16 cellular contexts compared by ENCODE assay signal in the genomic region with DNA sequence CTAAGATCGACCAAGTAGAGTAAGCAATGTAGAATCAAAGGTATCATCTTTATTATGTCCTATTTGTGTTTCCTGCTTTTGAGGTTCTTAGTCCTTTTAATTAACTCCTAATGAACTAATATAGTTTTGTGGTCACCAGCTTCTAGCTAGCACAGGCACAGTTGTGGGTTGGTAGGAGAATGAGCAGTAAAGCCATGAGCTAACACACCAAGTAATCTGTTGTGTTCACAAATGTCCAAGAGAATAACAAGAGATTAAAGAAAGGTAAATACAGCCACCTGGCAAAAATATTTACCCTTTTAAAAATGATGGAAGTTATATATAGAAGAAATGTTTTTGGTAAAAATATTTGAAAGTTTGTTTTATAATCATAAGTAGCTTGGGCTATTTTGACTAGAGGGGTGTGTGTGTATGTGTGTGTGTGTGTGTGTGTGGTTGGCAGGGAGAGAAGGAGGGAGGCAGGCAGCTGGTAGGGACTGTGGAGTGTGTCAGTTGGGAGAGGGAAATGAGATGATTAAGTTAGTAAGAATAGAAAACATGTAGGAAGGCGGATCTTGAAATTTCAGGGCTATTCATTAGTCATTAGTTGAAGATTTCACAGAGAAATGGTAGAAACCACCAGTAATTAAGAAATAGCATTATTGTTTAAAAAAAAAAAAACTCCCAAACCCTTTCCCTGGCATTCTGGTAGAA.
DNase-seq lines count a peak whose midpoint lies in the region; ATAC-seq and TF ChIP-seq lines count a peak whose summit lies in the region.
"Had no signal": no experiment of that assay in that cellular context is flagged by ENCODE, and none has a peak within 500 bp of the region (broad histone marks: within the 10 kb centered on the region; RNA-seq: fewer than 3 reads in every experiment).

No MANE protein-coding gene starts in this region.

- peaks cover 21 to 70% (median 46%) of the 10 kb centered on the region in 4 donors for H3K4me1 ChIP-seq in stomach

- no peaks in the 10 kb centered on the region for H3K4me1 Mint-ChIP-seq in activated T-helper 2 cell treated with anti-CD3 and anti-CD28 coated beads, Interferon-gamma antibody, Interleukin-2, Interleukin-4, amounts not matched to agents 10 μg/mL and 5 μg/mL and 100 μg/mL, durations not matched to agents 14 hours and 24 hours and 36 hours (ENCODE audit: low read depth)

- no peaks in the 10 kb centered on the region for H3K36me3 ChIP-seq in stomach
- H3K36me3 ChIP-seq: upper lobe of right lung had no signal

- H3K27me3 ChIP-seq in stomach: no peaks in the 10 kb centered on the region
- H3K27me3 ChIP-seq: upper lobe of right lung had no signal

- H3K36me3 Mint-ChIP-seq in activated T-helper 2 cell treated with anti-CD3 and anti-CD28 coated beads, Interferon-gamma antibody, Interleukin-2, Interleukin-4, amounts not matched to agents 10 μg/mL and 5 μg/mL and 100 μg/mL, durations not matched to agents 14 hours and 24 hours and 36 hours (ENCODE audit: low read depth): no peaks in the 10 kb centered on the region

- no peak for TF ChIP-seq POLR2A in stomach (IDR thresholded peaks at IDR 0.05)

- DNase-seq in NCI-H2107 treated with DMSO at 0.1 percent for 48 hours (lab: John Stamatoyannopoulos, UW; ENCODE audit: unreplicated experiment) (peak; percentile 13), NCI-H2107 (lab: John Stamatoyannopoulos, UW) (no peak), fibroblast of the aortic adventitia (ENCODE audit: low read depth) (peak; percentile 64), stomach (no peak)
- DNase-seq in activated T-helper 2 cell treated with anti-CD3 and anti-CD28 coated beads, Interferon-gamma antibody, Interleukin-2, Interleukin-4, amounts not matched to agents 10 μg/mL and 5 μg/mL and 100 μg/mL, durations not matched to agents 14 hours and 24 hours and 36 hours (ENCODE audit: low spot score): no peak
- DNase-seq in activated CD4-positive, alpha-beta T cell treated with anti-CD3 and anti-CD28 coated beads, Interleukin-2, amount 50 U/mL, for 1 hour: no peak
- DNase-seq: AML-193, amniotic stem cell, H9, right cardiac atrium, T-helper 2 cell, upper lobe of right lung had no signal

- H3K4me3 Mint-ChIP-seq in activated T-helper 2 cell treated with anti-CD3 and anti-CD28 coated beads, Interferon-gamma antibody, Interleukin-2, Interleukin-4, amounts not matched to agents 10 μg/mL and 5 μg/mL and 100 μg/mL, durations not matched to agents 14 hours and 24 hours and 36 hours (ENCODE audit: low read depth): no peak overlapping the region
- H3K4me3 Mint-ChIP-seq: H9, memory B cell had no signal

- no peak for ATAC-seq in GM18868 (IDR thresholded peaks at IDR 0.05; ENCODE audit: unreplicated experiment)
- ATAC-seq: esophagus mucosa, upper lobe of right lung had no signal

- TF ChIP-seq CTCF in VCaP (conservative IDR thresholded peaks at IDR 0.05) (no peak), fibroblast of the aortic adventitia (IDR thresholded peaks at IDR 0.05; ENCODE audit: insufficient read depth, low read length) (no peak), stomach (IDR thresholded peaks at IDR 0.05) (no peak)

- peaks cover 6% of the 10 kb centered on the region for H3K27me3 Mint-ChIP-seq in activated T-helper 2 cell treated with anti-CD3 and anti-CD28 coated beads, Interferon-gamma antibody, Interleukin-2, Interleukin-4, amounts not matched to agents 10 μg/mL and 5 μg/mL and 100 μg/mL, durations not matched to agents 14 hours and 24 hours and 36 hours (ENCODE audit: low read depth)
- H3K27me3 Mint-ChIP-seq: memory B cell had no signal

- TF ChIP-seq EP300 in stomach (IDR thresholded peaks at IDR 0.05): no peak

- intact Hi-C loops in stomach (cut with DNase I; ENCODE audit: low total_unique reads): no loop called here
- intact Hi-C loops in activated T-helper 2 cell treated with anti-CD3 and anti-CD28 coated beads, Interferon-gamma antibody, Interleukin-2, Interleukin-4, amounts not matched to agents 10 μg/mL and 5 μg/mL and 100 μg/mL, durations not matched to agents 14 hours and 24 hours and 36 hours (cut with micrococcal nuclease): no loop called here

- H3K27ac ChIP-seq in VCaP: peak overlapping the region; percentile 84
- H3K27ac ChIP-seq in stomach: peak overlapping the region in 3 of 5 donors; percentile 22 to 48 (median 25)
- H3K27ac ChIP-seq: upper lobe of right lung had no signal

- H3K9me3 Mint-ChIP-seq in activated T-helper 2 cell treated with anti-CD3 and anti-CD28 coated beads, Interferon-gamma antibody, Interleukin-2, Interleukin-4, amounts not matched to agents 10 μg/mL and 5 μg/mL and 100 μg/mL, durations not matched to agents 14 hours and 24 hours and 36 hours: no peaks in the 10 kb centered on the region
- H3K9me3 Mint-ChIP-seq: H9, memory B cell had no signal

- H3K4me3 ChIP-seq in fibroblast of the aortic adventitia (ENCODE audit: low read depth, low read length) (no peak overlapping the region), stomach (no peak overlapping the region)
- H3K4me3 ChIP-seq: upper lobe of right lung had no signal

- WGBS in stomach, 5 donors: 55 to 69% (median 62%) methylated on average over 2 of the region's 2 CpGs

- no peaks in the 10 kb centered on the region for H3K9me3 ChIP-seq in stomach
- H3K9me3 ChIP-seq: upper lobe of right lung had no signal

- H3K27ac Mint-ChIP-seq in activated T-helper 2 cell treated with anti-CD3 and anti-CD28 coated beads, Interferon-gamma antibody, Interleukin-2, Interleukin-4, amounts not matched to agents 10 μg/mL and 5 μg/mL and 100 μg/mL, durations not matched to agents 14 hours and 24 hours and 36 hours: no peak overlapping the region
- H3K27ac Mint-ChIP-seq: memory B cell had no signal

Comparison
In these comparisons a context has a peak if more than half of its experiments do, and no peak if none do; other contexts are left out.
1. DNase-seq: peak in NCI-H2107 treated with DMSO at 0.1 percent for 48 hours (single experiment) and fibroblast of the aortic adventitia (single experiment); none in NCI-H2107 (single experiment), stomach (single experiment), activated T-helper 2 cell treated with anti-CD3 and anti-CD28 coated beads, Interferon-gamma antibody, Interleukin-2, Interleukin-4, amounts not matched to agents 10 μg/mL and 5 μg/mL and 100 μg/mL, durations not matched to agents 14 hours and 24 hours and 36 hours (single experiment) and activated CD4-positive, alpha-beta T cell treated with anti-CD3 and anti-CD28 coated beads, Interleukin-2, amount 50 U/mL, for 1 hour (single experiment).